Comparison of ENCODE assay signal across 32 cellular contexts in genomic region chr7:65937296-65937695, GRCh38.
"Had no signal": no experiment of that assay in that cellular context is flagged by ENCODE, and none has a peak within 500 bp of the region (broad histone marks: within the 10 kb centered on the region; RNA-seq: fewer than 3 reads in every experiment).

No MANE protein-coding gene starts in this region.

- H3K36me3 ChIP-seq: adrenal gland, gastroesophageal sphincter, WERI-Rb-1 had no signal

- H3K27me3 ChIP-seq: adrenal gland, esophagus squamous epithelium, gastroesophageal sphincter, heart right ventricle had no signal

- H3K27ac ChIP-seq: adrenal gland, esophagus squamous epithelium, gastroesophageal sphincter, heart right ventricle, WERI-Rb-1 had no signal

- H3K4me1 ChIP-seq: adrenal gland, esophagus squamous epithelium, gastroesophageal sphincter, heart right ventricle had no signal

- H3K4me1 Mint-ChIP-seq: activated naive CD8-positive, alpha-beta T cell treated with anti-CD3 and anti-CD28 coated beads, Interleukin-2, amount 50 U/mL, for 24 hours; brain had no signal

- H3K4me3 ChIP-seq: adrenal gland, esophagus squamous epithelium, gastroesophageal sphincter, heart right ventricle had no signal

- DNase-seq: activated CD4-positive, alpha-beta memory T cell treated with anti-CD3 and anti-CD28 coated beads, Interleukin-2, amount 10 ng/mL, durations not matched to agents 7 days and 5 days; activated CD4-positive, alpha-beta T cell treated with anti-CD3 and anti-CD28 coated beads for 36 hours; activated CD4-positive, alpha-beta T cell treated with anti-CD3 and anti-CD28 coated beads, Interleukin-2, amount 10 ng/mL, durations not matched to agents 24 days and 14 days; activated CD4-positive, alpha-beta T cell treated with anti-CD3 and anti-CD28 coated beads, Interleukin-2, amount 50 U/mL, for 4 hours; activated CD4-positive, CD25-positive, alpha-beta regulatory T cell; activated CD4-positive, CD25-positive, alpha-beta regulatory T cell treated with anti-CD3 and anti-CD28 coated beads, Interleukin-2, amount 50 U/mL, for 72 hours; activated CD8-positive, alpha-beta memory T cell treated with anti-CD3 and anti-CD28 coated beads, Interleukin-2, amount 50 U/mL, for 48 hours; activated effector memory CD4-positive, alpha-beta T cell treated with anti-CD3 and anti-CD28 coated beads, Interleukin-2, amount 50 U/mL, for 16 hours; activated naive CD4-positive, alpha-beta T cell treated with anti-CD3 and anti-CD28 coated beads for 36 hours; activated naive CD8-positive, alpha-beta T cell treated with anti-CD3 and anti-CD28 coated beads for 36 hours; activated naive CD8-positive, alpha-beta T cell treated with anti-CD3 and anti-CD28 coated beads, Interleukin-2, amount 50 U/mL, for 24 hours; activated T-cell treated with anti-CD3 and anti-CD28 coated beads for 4 hours; activated T-cell treated with anti-CD3 and anti-CD28 coated beads, Interleukin-2, amount 50 U/mL, for 24 hours; adrenal gland; amygdala; aorta; cortex of kidney; effector memory CD4-positive, alpha-beta T cell; erythroblast; esophagus squamous epithelium; foreskin melanocyte; heart right ventricle; T-helper 1 cell; T-helper 17 cell; T1000; WERI-Rb-1 had no signal

- H3K27ac Mint-ChIP-seq: activated CD4-positive, alpha-beta memory T cell treated with anti-CD3 and anti-CD28 coated beads, Interleukin-2, amount 10 ng/mL, durations not matched to agents 7 days and 5 days; activated CD4-positive, alpha-beta T cell treated with anti-CD3 and anti-CD28 coated beads for 36 hours; activated CD4-positive, alpha-beta T cell treated with anti-CD3 and anti-CD28 coated beads, Interleukin-2, amount 10 ng/mL, durations not matched to agents 24 days and 14 days; activated naive CD4-positive, alpha-beta T cell treated with anti-CD3 and anti-CD28 coated beads for 36 hours; activated naive CD4-positive, alpha-beta T cell treated with anti-CD3 and anti-CD28 coated beads, Interleukin-2, amount 50 U/mL, for 24 hours; activated naive CD8-positive, alpha-beta T cell treated with anti-CD3 and anti-CD28 coated beads for 36 hours; activated naive CD8-positive, alpha-beta T cell treated with anti-CD3 and anti-CD28 coated beads, Interleukin-2, amount 50 U/mL, for 24 hours; activated T-cell treated with anti-CD3 and anti-CD28 coated beads, Interleukin-2, amount 50 U/mL, for 24 hours; activated T-helper 1 cell treated with anti-CD3 and anti-CD28 coated beads, Interleukin-12 subunit alpha, Interleukin-12 subunit beta, Interleukin-2, Interleukin-4 antibody, amounts not matched to agents 30 ng/mL and 10 ng/mL and 1 ng/mL, durations not matched to agents 14 hours and 24 hours and 36 hours; activated T-helper 2 cell treated with anti-CD3 and anti-CD28 coated beads, Interferon-gamma antibody, Interleukin-2, Interleukin-4, amounts not matched to agents 10 μg/mL and 5 μg/mL and 100 μg/mL, durations not matched to agents 14 hours and 24 hours and 36 hours; T-helper 17 cell; T-helper 2 cell treated with Interferon-gamma antibody and Interleukin-4, amounts not matched to agents 5 μg/mL and 100 μg/mL, for 36 hours had no signal

- H3K27me3 Mint-ChIP-seq: activated CD4-positive, alpha-beta memory T cell treated with anti-CD3 and anti-CD28 coated beads, Interleukin-2, amount 10 ng/mL, durations not matched to agents 7 days and 5 days; activated CD4-positive, alpha-beta T cell treated with anti-CD3 and anti-CD28 coated beads for 36 hours; activated CD4-positive, alpha-beta T cell treated with anti-CD3 and anti-CD28 coated beads, Interleukin-2, amount 10 ng/mL, durations not matched to agents 24 days and 14 days; activated naive CD4-positive, alpha-beta T cell treated with anti-CD3 and anti-CD28 coated beads, Interleukin-2, amount 50 U/mL, for 24 hours; activated naive CD8-positive, alpha-beta T cell treated with anti-CD3 and anti-CD28 coated beads for 36 hours; activated naive CD8-positive, alpha-beta T cell treated with anti-CD3 and anti-CD28 coated beads, Interleukin-2, amount 50 U/mL, for 24 hours; activated T-cell treated with anti-CD3 and anti-CD28 coated beads, Interleukin-2, amount 50 U/mL, for 24 hours; brain; T-helper 17 cell had no signal

- H3K9me3 ChIP-seq: adrenal gland, esophagus squamous epithelium had no signal

- ATAC-seq: activated CD4-positive, alpha-beta T cell treated with anti-CD3 and anti-CD28 coated beads for 36 hours; activated naive CD8-positive, alpha-beta T cell treated with anti-CD3 and anti-CD28 coated beads, Interleukin-2, amount 50 U/mL, for 24 hours; gastroesophageal sphincter; heart right ventricle; T-helper 17 cell had no signal

- H3K4me3 Mint-ChIP-seq: activated CD4-positive, alpha-beta memory T cell treated with anti-CD3 and anti-CD28 coated beads, Interleukin-2, amount 10 ng/mL, durations not matched to agents 7 days and 5 days; activated CD4-positive, alpha-beta T cell treated with anti-CD3 and anti-CD28 coated beads for 36 hours; activated CD4-positive, alpha-beta T cell treated with anti-CD3 and anti-CD28 coated beads, Interleukin-2, amount 10 ng/mL, durations not matched to agents 24 days and 14 days; activated naive CD4-positive, alpha-beta T cell treated with anti-CD3 and anti-CD28 coated beads for 36 hours; activated naive CD4-positive, alpha-beta T cell treated with anti-CD3 and anti-CD28 coated beads, Interleukin-2, amount 50 U/mL, for 24 hours; activated naive CD8-positive, alpha-beta T cell treated with anti-CD3 and anti-CD28 coated beads for 36 hours; activated naive CD8-positive, alpha-beta T cell treated with anti-CD3 and anti-CD28 coated beads, Interleukin-2, amount 50 U/mL, for 24 hours; activated T-cell treated with anti-CD3 and anti-CD28 coated beads, Interleukin-2, amount 50 U/mL, for 24 hours; activated T-helper 1 cell treated with anti-CD3 and anti-CD28 coated beads, Interleukin-12 subunit alpha, Interleukin-12 subunit beta, Interleukin-2, Interleukin-4 antibody, amounts not matched to agents 30 ng/mL and 10 ng/mL and 1 ng/mL, durations not matched to agents 14 hours and 24 hours and 36 hours; brain; T-helper 17 cell; T-helper 2 cell treated with Interferon-gamma antibody and Interleukin-4, amounts not matched to agents 5 μg/mL and 100 μg/mL, for 36 hours had no signal

- H3K9me3 Mint-ChIP-seq: activated CD4-positive, alpha-beta memory T cell treated with anti-CD3 and anti-CD28 coated beads, Interleukin-2, amount 10 ng/mL, durations not matched to agents 7 days and 5 days; activated CD4-positive, alpha-beta T cell treated with anti-CD3 and anti-CD28 coated beads, Interleukin-2, amount 10 ng/mL, durations not matched to agents 24 days and 14 days; T-helper 2 cell treated with Interferon-gamma antibody and Interleukin-4, amounts not matched to agents 5 μg/mL and 100 μg/mL, for 36 hours had no signal
